Comparison of ENCODE assay signal across 8 cellular contexts in the genomic region with DNA sequence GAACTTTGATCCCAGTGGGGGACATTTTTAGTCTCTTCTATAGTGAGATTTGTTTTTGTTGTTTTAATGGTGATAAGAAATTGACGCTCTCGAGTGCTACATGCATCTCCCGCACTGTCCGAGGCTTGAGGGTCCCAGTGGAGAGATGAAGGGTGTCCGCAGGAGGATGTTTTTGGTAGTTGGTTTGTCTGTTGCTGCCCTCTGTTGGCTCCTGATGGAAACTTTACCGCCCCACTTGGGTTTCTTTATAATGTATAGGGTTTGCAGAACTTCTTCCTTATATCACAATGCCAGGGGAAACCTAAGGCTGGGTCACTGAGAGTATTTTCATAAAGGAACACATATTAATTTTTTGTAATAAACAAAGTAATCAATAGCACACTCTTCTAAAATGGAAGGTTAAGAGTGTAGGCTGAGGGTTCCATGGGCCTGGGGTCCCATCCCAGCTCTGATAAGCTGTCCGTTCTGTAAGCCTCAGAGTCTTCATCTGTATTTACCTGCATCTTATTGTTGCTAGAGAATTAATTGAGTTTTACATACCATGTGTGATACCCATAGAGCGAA.
A peak's percentile ranks its signal among the peaks of the same experiment; 100 is the strongest.
DNase-seq lines count a peak whose midpoint lies in the region; ATAC-seq and TF ChIP-seq lines count a peak whose summit lies in the region.

No MANE protein-coding gene starts in this region.

- H3K27me3 ChIP-seq in BJ (ENCODE audit: control insufficient read depth, insufficient read depth, low read length): no peaks in the 10 kb centered on the region

- no peak overlapping the region for H3K4me3 ChIP-seq in BJ (ENCODE audit: low read depth, low read length)

- POLR2A ChIA-PET in BJ (lab: Charles Lee): no interaction called here

- H3K36me3 ChIP-seq in BJ (ENCODE audit: control insufficient read depth, insufficient read depth, low read length): no peaks in the 10 kb centered on the region

- peak; percentile 66 for ATAC-seq in GM21619 (IDR thresholded peaks at IDR 0.05; ENCODE audit: unreplicated experiment)

- TF ChIP-seq CTCF in BJ (IDR thresholded peaks at IDR 0.05; ENCODE audit: insufficient read depth, low read depth, low read length): peak; percentile 52

- in situ Hi-C loops in SK-MEL-5 (cut with HindIII; ENCODE audit: low pct_unique_long_range_greater_than_20kb, low sequenced_read_pairs): no loop called here

- CTCF ChIA-PET in BJ (lab: Yijun Ruan, JAX): interaction anchor here (0.6 to 1.8 kb wide), 3 partner anchors 56 to 357 kb away, joined by 3 to 5 read pairs (median 4); no protein-coding TSS in a partner anchor

- DNase-seq in BJ (ENCODE audit: low read depth) (no peak), SK-MEL-5 (ENCODE audit: low read depth, low spot score) (peak; percentile 64), iPS DF 19.7 (ENCODE audit: low read depth, low spot score) (peak; percentile 30), hippocampal formation (lab: John Stamatoyannopoulos, UW) (no peak), H4 (ENCODE audit: low spot score) (no peak), NCI-H526 treated with DMSO at 0.1 percent for 48 hours (lab: John Stamatoyannopoulos, UW) (no peak)
- no peak for DNase-seq in stimulated activated CD4-positive, alpha-beta T cell treated with anti-CD3 and anti-CD28 coated beads, Interleukin-1b, Interleukin-23, amount 100 ng/mL, for 48 hours

Comparison
In these comparisons a context has a peak if more than half of its experiments do, and no peak if none do; other contexts are left out.
1. DNase-seq: peak in SK-MEL-5 (single experiment) and iPS DF 19.7 (single experiment); none in BJ (single experiment), hippocampal formation (0 of 2), H4 (single experiment), NCI-H526 treated with DMSO at 0.1 percent for 48 hours (single experiment) and stimulated activated CD4-positive, alpha-beta T cell treated with anti-CD3 and anti-CD28 coated beads, Interleukin-1b, Interleukin-23, amount 100 ng/mL, for 48 hours (single experiment).